10 cellular contexts compared by ENCODE assay signal in genomic region chr12:1553987-1554982, GRCh38. TPM values are rescaled to one million over a fixed set of nuclear protein-coding genes. Genes with fewer than 3 reads are reported as not detected.
DNase-seq lines count a peak whose midpoint lies in the region; ATAC-seq and TF ChIP-seq lines count a peak whose summit lies in the region.
"Had no signal": no experiment of that assay in that cellular context is flagged by ENCODE, and none has a peak within 500 bp of the region (broad histone marks: within the 10 kb centered on the region; RNA-seq: fewer than 3 reads in every experiment).

No MANE protein-coding gene starts in this region.

- peak overlapping the region in 3 of 8 donors; percentile 6 to 59 (median 26) for H3K4me3 Mint-ChIP-seq in naive B cell
- no peak overlapping the region for H3K4me3 Mint-ChIP-seq in MCF 10A (ENCODE audit: unreplicated experiment)
- H3K4me3 Mint-ChIP-seq: natural killer cell had no signal

- H3K4me3 ChIP-seq in left lung: no peak overlapping the region
- H3K4me3 ChIP-seq: thoracic aorta had no signal

- H3K4me1 ChIP-seq in left lung: no peaks in the 10 kb centered on the region

- BruUV-seq in MCF 10A (replicated peaks; lab: Mats Ljungman, UMichigan): no TSS peak

- intact Hi-C loops in MCF 10A (cut with micrococcal nuclease) (no loop called here), left lung (cut with DNase I) (no loop called here)

- no peak overlapping the region for H3K27ac ChIP-seq in left lung
- H3K27ac ChIP-seq: thoracic aorta had no signal

- H3K36me3 ChIP-seq in left lung: no peaks in the 10 kb centered on the region
- H3K36me3 ChIP-seq: thoracic aorta had no signal

- H3K9me3 ChIP-seq in left lung: no peaks in the 10 kb centered on the region
- H3K9me3 ChIP-seq: thoracic aorta had no signal

- H3K36me3 Mint-ChIP-seq in naive B cell (no peaks in the 10 kb centered on the region), MCF 10A (ENCODE audit: insufficient read depth, unreplicated experiment) (no peaks in the 10 kb centered on the region)
- H3K36me3 Mint-ChIP-seq: natural killer cell had no signal

- TF ChIP-seq CTCF in MCF 10A (IDR thresholded peaks at IDR 0.05; ENCODE audit: unreplicated experiment): no peak
- TF ChIP-seq CTCF in left lung (IDR thresholded peaks at IDR 0.05): no peak

- H3K9me3 Mint-ChIP-seq in naive B cell: peaks cover 0 to 10% (median 3%) of the 10 kb centered on the region in 7 donors
- H3K9me3 Mint-ChIP-seq in MCF 10A (ENCODE audit: unreplicated experiment): no peaks in the 10 kb centered on the region
- H3K9me3 Mint-ChIP-seq: natural killer cell had no signal

- no peak for DNase-seq in naive B cell
- no peak for DNase-seq in MCF 10A (ENCODE audit: unreplicated experiment)
- DNase-seq in left lung: no peak
- no peak for DNase-seq in NCI-H1105 (lab: John Stamatoyannopoulos, UW)
- no peak for DNase-seq in SIG-M5 treated with dmso at 0.1 percent for 504 hours (lab: John Stamatoyannopoulos, UW; ENCODE audit: unreplicated experiment)
- DNase-seq: natural killer cell had no signal

- POLR2A ChIA-PET in MCF 10A (lab: Yijun Ruan, JAX): interaction anchor here (0.7 kb wide), 1 partner anchor 139 kb away, joined by 3 read pairs; no protein-coding TSS in a partner anchor

- CTCF ChIA-PET in MCF 10A (lab: Yijun Ruan, JAX): interaction anchor here (0.6 to 0.8 kb wide), 2 partner anchors 10 to 385 kb away, joined by 3 to 5 read pairs; no protein-coding TSS in a partner anchor

- peak; percentile 97 for ATAC-seq in GM18520 (IDR thresholded peaks at IDR 0.05; ENCODE audit: unreplicated experiment)
- ATAC-seq in GM21381 (IDR thresholded peaks at IDR 0.05; ENCODE audit: unreplicated experiment): peak; percentile 96
- peak; percentile 98 for ATAC-seq in HG03354 (IDR thresholded peaks at IDR 0.05; ENCODE audit: poor library complexity, severe bottlenecking, unreplicated experiment)
- peak; percentile 23 to 54 for ATAC-seq in naive B cell (ENCODE audit: low read depth in 2 of 2)
- no peak for ATAC-seq in left lung

- H3K27me3 ChIP-seq in left lung: no peaks in the 10 kb centered on the region

- H3K27me3 Mint-ChIP-seq in naive B cell (peaks cover under 1 to 10% (median 7%) of the 10 kb centered on the region in 3 donors), MCF 10A (ENCODE audit: insufficient read depth, unreplicated experiment) (peaks cover 11% of the 10 kb centered on the region)

- H3K27ac Mint-ChIP-seq in naive B cell (peak overlapping the region in 1 of 6 donors; percentile 49), MCF 10A (ENCODE audit: low read depth, unreplicated experiment) (no peak overlapping the region)
- H3K27ac Mint-ChIP-seq: natural killer cell had no signal

- H3K4me1 Mint-ChIP-seq in naive B cell (peaks cover 5 to 8% (median 6%) of the 10 kb centered on the region in 3 donors), MCF 10A (ENCODE audit: insufficient read depth, unreplicated experiment) (peaks cover 6% of the 10 kb centered on the region)
- H3K4me1 Mint-ChIP-seq: natural killer cell had no signal

RNA-seq across cellular contexts. Expression of gene FBXL14, which starts 40.1 kb away (rescaled TPM):
- polyA plus RNA-seq in naive B cell (ENCODE audit: low read depth in 6 of 6): 10 to 100 TPM; 11.2 to 20.6 (median 14.6) TPM
- total RNA-seq in MCF 10A (2022): 9.4 and 10.1 TPM in 2 replicates
- 10 to 100 TPM; 11.5 to 15.5 TPM for total RNA-seq in left lung
